Comparison of ENCODE assay signal across 8 cellular contexts in genomic region chr7:12244129-12244528, GRCh38. TPM values are rescaled to one million over a fixed set of nuclear protein-coding genes. Genes with fewer than 3 reads are reported as not detected.
DNase-seq lines count a peak whose midpoint lies in the region; ATAC-seq and FAIRE-seq lines count a peak whose summit lies in the region.

No MANE protein-coding gene starts in this region.

- no peak overlapping the region for H4K5ac ChIP-seq in mesendoderm (ENCODE audit: low read length)

- H3K4me2 ChIP-seq in mesendoderm (ENCODE audit: low read length) = no peak overlapping the region

- no peaks in the 10 kb centered on the region for H3K27me3 ChIP-seq in mesendoderm (ENCODE audit: insufficient read depth, low read length, poor library complexity)

- no peak overlapping the region for H3K23ac ChIP-seq in mesendoderm (ENCODE audit: low read length)

- H3K36me3 ChIP-seq in mesendoderm (ENCODE audit: control insufficient read depth, insufficient read depth, low read length) = no peaks in the 10 kb centered on the region

- no peak overlapping the region for H3K56ac ChIP-seq in mesendoderm (ENCODE audit: low read length)

- H3K27me3 Mint-ChIP-seq in activated CD8-positive, alpha-beta T cell treated with anti-CD3 and anti-CD28 coated beads, Interleukin-2, amount 10 ng/mL, durations not matched to agents 7 days and 5 days (ENCODE audit: low read depth) = no peaks in the 10 kb centered on the region

- no peak overlapping the region for H3K9ac ChIP-seq in mesendoderm (ENCODE audit: low read length)

- ATAC-seq in HG02763 (IDR thresholded peaks at IDR 0.05; ENCODE audit: unreplicated experiment) (no peak), HG03342 (IDR thresholded peaks at IDR 0.05; ENCODE audit: unreplicated experiment) (no peak)
- ATAC-seq in activated CD8-positive, alpha-beta T cell treated with anti-CD3 and anti-CD28 coated beads, Interleukin-2, amount 10 ng/mL, durations not matched to agents 7 days and 5 days = no peak

- no peak for FAIRE-seq in HTR-8/SVneo (lab: Jason Lieb, UNC)

- H3K18ac ChIP-seq in mesendoderm (ENCODE audit: low read length) = no peak overlapping the region

- no peaks in the 10 kb centered on the region for H3K79me2 ChIP-seq in mesendoderm (ENCODE audit: control insufficient read depth, insufficient read depth, low read length)

- POLR2A ChIA-PET in activated CD8-positive, alpha-beta T cell treated with anti-CD3 and anti-CD28 coated beads, Interleukin-2, amount 10 ng/mL, durations not matched to agents 7 days and 5 days (lab: Charles Lee) = no interaction called here

- no peak overlapping the region for H3K27ac Mint-ChIP-seq in activated CD8-positive, alpha-beta T cell treated with anti-CD3 and anti-CD28 coated beads, Interleukin-2, amount 10 ng/mL, durations not matched to agents 7 days and 5 days

- peaks cover 20% of the 10 kb centered on the region for H3K36me3 Mint-ChIP-seq in activated CD8-positive, alpha-beta T cell treated with anti-CD3 and anti-CD28 coated beads, Interleukin-2, amount 10 ng/mL, durations not matched to agents 7 days and 5 days (ENCODE audit: low read depth)

- no peak overlapping the region for H2BK15ac ChIP-seq in mesendoderm (replicated peaks; ENCODE audit: low read depth)

- no peak overlapping the region for H3K4me3 ChIP-seq in mesendoderm (ENCODE audit: low read length)

- no peak overlapping the region for H3K4me3 Mint-ChIP-seq in activated CD8-positive, alpha-beta T cell treated with anti-CD3 and anti-CD28 coated beads, Interleukin-2, amount 10 ng/mL, durations not matched to agents 7 days and 5 days

- DNase-seq in Daoy (ENCODE audit: low read depth) (peak; percentile 30), HTR-8/SVneo (ENCODE audit: insufficient read length, low spot score) (peak; percentile 15), amniotic epithelial cell (ENCODE audit: low read depth) (peak; percentile 29), mesendoderm (peak; percentile 86)
- DNase-seq in activated CD8-positive, alpha-beta T cell treated with anti-CD3 and anti-CD28 coated beads, Interleukin-2, amount 10 ng/mL, durations not matched to agents 7 days and 5 days = no peak
- DNase-seq in activated CD4-positive, alpha-beta T cell treated with anti-CD3 and anti-CD28 coated beads for 48 hours = no peak

- no peak overlapping the region for H2AK5ac ChIP-seq in mesendoderm (ENCODE audit: low read length)

- H2BK120ac ChIP-seq in mesendoderm (ENCODE audit: low read depth, low read length) = no peak overlapping the region

- H3K4me1 ChIP-seq in mesendoderm (ENCODE audit: control insufficient read depth, low read depth, low read length) = no peaks in the 10 kb centered on the region

- H4K8ac ChIP-seq in mesendoderm (ENCODE audit: low read depth, low read length) = no peak overlapping the region

- no peaks in the 10 kb centered on the region for H3K79me1 ChIP-seq in mesendoderm (ENCODE audit: low read length)

- H3K27ac ChIP-seq in mesendoderm (ENCODE audit: low read depth, low read length) = no peak overlapping the region

- WGBS in mesendoderm (ENCODE audit: extremely low coverage, insufficient coverage, low lambda C conversion rate) = no CpG with 5 or more reads among the region's 3 CpGs

- no peaks in the 10 kb centered on the region for H3K9me3 Mint-ChIP-seq in activated CD8-positive, alpha-beta T cell treated with anti-CD3 and anti-CD28 coated beads, Interleukin-2, amount 10 ng/mL, durations not matched to agents 7 days and 5 days (ENCODE audit: insufficient read depth)

- peaks cover 14% of the 10 kb centered on the region for H3K4me1 Mint-ChIP-seq in activated CD8-positive, alpha-beta T cell treated with anti-CD3 and anti-CD28 coated beads, Interleukin-2, amount 10 ng/mL, durations not matched to agents 7 days and 5 days (ENCODE audit: low read depth)

- H3K4ac ChIP-seq in mesendoderm (ENCODE audit: low read depth, low read length) = no peak overlapping the region

- CTCF ChIA-PET in activated CD8-positive, alpha-beta T cell treated with anti-CD3 and anti-CD28 coated beads, Interleukin-2, amount 10 ng/mL, durations not matched to agents 7 days and 5 days (lab: Charles Lee) = interaction anchor here (1.0 kb wide), 1 partner anchor 14 kb away, joined by 3 read pairs; no protein-coding TSS in a partner anchor

- H2BK5ac ChIP-seq in mesendoderm (ENCODE audit: low read length) = no peak overlapping the region

RNA-seq across cellular contexts. Expression of gene TMEM106B, which starts 33.0 kb away (rescaled TPM):
- 63.4 and 84.9 TPM in 2 replicates for total RNA-seq in Daoy (2014; rRNA removed; shearing (Covaris generic))
- polyA plus RNA-seq in mesendoderm (2013, experiment 1 of 2) = 21.7 TPM
- 22.7 TPM for polyA plus RNA-seq in mesendoderm (2013, experiment 2 of 2)
- total RNA-seq in activated CD8-positive, alpha-beta T cell treated with anti-CD3 and anti-CD28 coated beads, Interleukin-2, amount 10 ng/mL, durations not matched to agents 7 days and 5 days = 10 to 100 TPM; 43.7 to 48.9 TPM

Comparison
In these comparisons a context has a peak if more than half of its experiments do, and no peak if none do; other contexts are left out.
1. DNase-seq: peak in Daoy (single experiment), HTR-8/SVneo (single experiment), amniotic epithelial cell (single experiment) and mesendoderm (single experiment); none in activated CD8-positive, alpha-beta T cell treated with anti-CD3 and anti-CD28 coated beads, Interleukin-2, amount 10 ng/mL, durations not matched to agents 7 days and 5 days (single experiment) and activated CD4-positive, alpha-beta T cell treated with anti-CD3 and anti-CD28 coated beads for 48 hours (single experiment).